In genomic region chr9:107285292-107285691, GRCh38 we compare ENCODE assay signal across 8 cellular contexts. TPM values are rescaled to one million over a fixed set of nuclear protein-coding genes. Genes with fewer than 3 reads are reported as not detected.
A peak's percentile ranks its signal among the peaks of the same experiment; 100 is the strongest.
DNase-seq lines count a peak whose midpoint lies in the region; ATAC-seq, FAIRE-seq and TF ChIP-seq lines count a peak whose summit lies in the region.

No MANE protein-coding gene starts in this region.

- H3K4me2 ChIP-seq in DND-41 (ENCODE audit: insufficient read depth, low read length) (peak overlapping the region; percentile 77), PC-3 (ENCODE audit: low read length) (peak overlapping the region; percentile 96), endothelial cell of umbilical vein (ENCODE audit: insufficient read depth, low read length) (peak overlapping the region; percentile 98)

- no peaks in the 10 kb centered on the region for H3K9me1 ChIP-seq in endothelial cell of umbilical vein (replicated peaks; ENCODE audit: control insufficient read depth, extremely low read depth, insufficient read depth, low read length)

- H3K9me3 ChIP-seq in DND-41 (ENCODE audit: insufficient read depth, low read length, severe bottlenecking) (no peaks in the 10 kb centered on the region), PC-3 (ENCODE audit: low read length) (no peaks in the 10 kb centered on the region), endothelial cell of umbilical vein (replicated peaks; ENCODE audit: control insufficient read depth, insufficient read depth, low read length) (no peaks in the 10 kb centered on the region), pancreas (no peaks in the 10 kb centered on the region)

- no peak for TF ChIP-seq POLR2A in endothelial cell of umbilical vein (IDR thresholded peaks at IDR 0.05; ENCODE audit: low read depth, low read length)

- no peaks in the 10 kb centered on the region for H3K27me3 ChIP-seq in DND-41 (ENCODE audit: insufficient read depth, low read length, poor library complexity)
- H3K27me3 ChIP-seq in PC-3 (ENCODE audit: low read length): no peaks in the 10 kb centered on the region
- H3K27me3 ChIP-seq in endothelial cell of umbilical vein (ENCODE audit: control insufficient read depth in 2 of 2, insufficient read depth in 2 of 2, low read length in 2 of 2): no peaks in the 10 kb centered on the region
- no peaks in the 10 kb centered on the region for H3K27me3 ChIP-seq in pancreas

- H3K79me2 ChIP-seq in DND-41 (ENCODE audit: insufficient read depth, low read length) (peaks cover 72% of the 10 kb centered on the region), PC-3 (ENCODE audit: low read length) (peaks cover 72% of the 10 kb centered on the region), endothelial cell of umbilical vein (ENCODE audit: control insufficient read depth, insufficient read depth, low read length) (peaks cover 71% of the 10 kb centered on the region)

- CTCF ChIA-PET in PC-3 (lab: Charles Lee): no interaction called here
- CTCF ChIA-PET in endothelial cell of umbilical vein (lab: Charles Lee): interaction anchor here (1.1 kb wide), 3 partner anchors 12 to 15 kb away, joined by 3 to 6 read pairs (median 4); no protein-coding TSS in a partner anchor

- ATAC-seq in DND-41 (ENCODE audit: insufficient read depth, low read depth) (no peak), PC-3 (no peak), pancreas (no peak), GM19035 (IDR thresholded peaks at IDR 0.05; ENCODE audit: unreplicated experiment) (no peak)

- dilution Hi-C loops in endothelial cell of umbilical vein (cut with MboI; ENCODE audit: extremely low pct_ligation_motif_present, low sequenced_read_pairs): no loop called here

- POLR2A ChIA-PET in PC-3 (lab: Charles Lee; ENCODE audit: unreplicated experiment): no interaction called here
- POLR2A ChIA-PET in endothelial cell of umbilical vein (lab: Charles Lee): no interaction called here

- FAIRE-seq in endothelial cell of umbilical vein (lab: Jason Lieb, UNC) (no peak), pancreas (lab: Jason Lieb, UNC) (no peak)

- no peak overlapping the region for H2AFZ ChIP-seq in DND-41 (ENCODE audit: low read depth, low read length)
- no peak overlapping the region for H2AFZ ChIP-seq in PC-3 (ENCODE audit: low read length)
- no peak overlapping the region for H2AFZ ChIP-seq in endothelial cell of umbilical vein (ENCODE audit: low read depth, low read length)

- WGBS in pancreas, 2 donors: 5% methylated on average over 6 of the region's 6 CpGs

- intact Hi-C loops in PC-3 (cut with micrococcal nuclease) (no loop called here), endothelial cell of umbilical vein (cut with micrococcal nuclease) (loop anchor here (2.0 to 10.0 kb wide), 3 partner anchors 322 to 1820 kb away; no protein-coding TSS in a partner anchor), pancreas (cut with DNase I) (no loop called here)

- H3K36me3 ChIP-seq in DND-41 (ENCODE audit: insufficient read depth, low read length) (no peaks in the 10 kb centered on the region; the same call in 1 of the 2 replicates), PC-3 (ENCODE audit: low read depth, low read length) (peaks cover 4% of the 10 kb centered on the region; the same call in 1 of the 2 replicates), endothelial cell of umbilical vein (ENCODE audit: control insufficient read depth in 2 of 2, extremely low read depth in 1 of 2, insufficient read depth in 2 of 2, low read length in 2 of 2) (no peaks in the 10 kb centered on the region), pancreas (no peaks in the 10 kb centered on the region)

- H3K4me3 ChIP-seq in DND-41 (ENCODE audit: low read depth in 1 of 2, low read length in 2 of 2) (peak overlapping the region; percentile 78 to 87; a peak in 3 of 4 replicates), PC-3 (ENCODE audit: low read length) (peak overlapping the region; percentile 94), endothelial cell of umbilical vein (replicated peaks in 1 of 3; ENCODE audit: insufficient read depth in 1 of 3, low read depth in 1 of 3, low read length in 3 of 3) (peak overlapping the region; percentile 54 to 93 (median 92)), pancreas (peak overlapping the region in 3 of 4 donors; percentile 97 to 100 (median 99))

- peak overlapping the region; percentile 8; the same call in 1 of the 2 replicates for H3K27ac ChIP-seq in DND-41 (ENCODE audit: low read length)
- no peak overlapping the region for H3K27ac ChIP-seq in PC-3 (ENCODE audit: low read length)
- no peak overlapping the region for H3K27ac ChIP-seq in endothelial cell of umbilical vein (ENCODE audit: insufficient read depth, low read depth, low read length)
- peak overlapping the region in 3 of 4 donors; percentile 14 to 99 (median 98) for H3K27ac ChIP-seq in pancreas

- H3K9me2 ChIP-seq in PC-3 (replicated peaks; ENCODE audit: low read length): no peaks in the 10 kb centered on the region

- H3K9ac ChIP-seq in DND-41 (ENCODE audit: low read depth, low read length) (peak overlapping the region; percentile 98), PC-3 (ENCODE audit: low read length) (peak overlapping the region; percentile 99), endothelial cell of umbilical vein (replicated peaks; ENCODE audit: extremely low read depth, insufficient read depth, low read length) (peak overlapping the region; percentile 88)

- DNase-seq in DND-41 (no peak), PC-3 (no peak), endothelial cell of umbilical vein (ENCODE audit: low read depth, low spot score) (peak; percentile 34), pancreas (no peak), DMS 273 (lab: John Stamatoyannopoulos, UW; ENCODE audit: unreplicated experiment) (no peak), RPMI8226 (no peak), NCI-H2029 treated with DMSO at 0.1 percent for 48 hours (lab: John Stamatoyannopoulos, UW) (no peak)

- no peaks in the 10 kb centered on the region for H3F3A ChIP-seq in PC-3 (ENCODE audit: low read length, unreplicated experiment)

- H4K20me1 ChIP-seq in DND-41 (ENCODE audit: insufficient read depth, low read length): peaks cover 60% of the 10 kb centered on the region
- H4K20me1 ChIP-seq in PC-3 (ENCODE audit: low read length): peaks cover 62% of the 10 kb centered on the region
- H4K20me1 ChIP-seq in endothelial cell of umbilical vein (replicated peaks; ENCODE audit: control insufficient read depth, extremely low read depth, insufficient read depth, low read length): peaks cover 21% of the 10 kb centered on the region

- TF ChIP-seq CTCF in DND-41 (IDR thresholded peaks at IDR 0.05; ENCODE audit: borderline replicate concordance, extremely low read depth, low read length, poor library complexity, severe bottlenecking) (no peak), PC-3 (conservative IDR thresholded peaks at IDR 0.05; ENCODE audit: low read depth, low read length) (no peak), endothelial cell of umbilical vein (IDR thresholded peaks at IDR 0.05; ENCODE audit: extremely low read depth in 1 of 2, insufficient read depth in 1 of 2, low read depth in 1 of 2, low read length in 2 of 2) (no peak), pancreas (IDR thresholded peaks at IDR 0.05) (no peak)

- H3K4me1 ChIP-seq in DND-41 (ENCODE audit: insufficient read depth, low read length) (peaks cover 33% of the 10 kb centered on the region), PC-3 (ENCODE audit: insufficient read depth, low read length) (peaks cover 31% of the 10 kb centered on the region), endothelial cell of umbilical vein (ENCODE audit: control insufficient read depth, extremely low read depth, insufficient read depth, low read length) (peaks cover 14% of the 10 kb centered on the region), pancreas (peaks cover 24 to 40% (median 25%) of the 10 kb centered on the region in 3 donors)

- BruUV-seq in PC-3 (replicated peaks; lab: Mats Ljungman, UMichigan): no TSS peak
- BruUV-seq in endothelial cell of umbilical vein (replicated peaks; lab: Mats Ljungman, UMichigan): no TSS peak

TF ChIP-seq in endothelial cell of umbilical vein, 7 proteins besides CTCF, POLR2A, EP300 and RAD21:
- TF ChIP-seq POLR2AphosphoS5 (IDR thresholded peaks at IDR 0.05; ENCODE audit: insufficient read depth, low read depth, low read length) (no peak), JUN (IDR thresholded peaks at IDR 0.05; ENCODE audit: borderline replicate concordance, insufficient read depth, insufficient read length, low read depth) (no peak), FOS (IDR thresholded peaks at IDR 0.05; ENCODE audit: borderline replicate concordance, insufficient read depth, low read length) (no peak), GATA2 (IDR thresholded peaks at IDR 0.05; ENCODE audit: insufficient read depth, insufficient read length, low read depth, low read length) (no peak), MAX (IDR thresholded peaks at IDR 0.05; ENCODE audit: insufficient read depth, insufficient read length) (no peak), EZH2 (IDR thresholded peaks at IDR 0.05; ENCODE audit: borderline replicate concordance, low read depth, low read length, severe bottlenecking) (no peak), MYC (IDR thresholded peaks at IDR 0.05; ENCODE audit: low read depth, low read length) (no peak)

RNA-seq across cellular contexts. Expression of gene RAD23B, which starts 2.2 kb away (rescaled TPM):
- total RNA-seq in PC-3 (2014; rRNA removed) (67.9 and 74.6 TPM in 2 replicates), endothelial cell of umbilical vein (100 and 102 TPM in 2 replicates), pancreas (10 to 100 TPM; 50.3 to 81.2 (median 66.9) TPM)
- polyA plus RNA-seq in endothelial cell of umbilical vein (49.6 and 63.8 TPM in 2 replicates), pancreas (10 to 100 TPM; 19.5 to 28.9 TPM)
- polyA plus RNA-seq in endothelial cell of umbilical vein (2011; cell fraction: cytosol; rRNA removed): 87.9 and 113 TPM in 2 replicates
- 39.4 and 43.7 TPM in 2 replicates for polyA plus RNA-seq in endothelial cell of umbilical vein (2011; cell fraction: nucleus; rRNA removed)
- 64.4 and 92.0 TPM in 2 replicates for polyA plus RNA-seq in endothelial cell of umbilical vein (2012)
- polyA minus RNA-seq in endothelial cell of umbilical vein: 73.9 and 101 TPM in 2 replicates
- 132 TPM for polyA minus RNA-seq in endothelial cell of umbilical vein (2011; cell fraction: cytosol; rRNA and poly(A)+ RNA removed)
- polyA minus RNA-seq in endothelial cell of umbilical vein (2011; cell fraction: nucleus; rRNA and poly(A)+ RNA removed): 36.1 and 40.6 TPM in 2 replicates

Comparison
In these comparisons a context has a peak if more than half of its experiments do, and no peak if none do; other contexts are left out.
1. H3K27ac ChIP-seq: peak in DND-41 (single experiment) and pancreas (3 of 4); none in PC-3 (single experiment) and endothelial cell of umbilical vein (single experiment).
2. Peak in every context shown above with its lines, with median percentiles within 50 percentile points of each other: H3K4me2 ChIP-seq, H3K4me3 ChIP-seq and H3K9ac ChIP-seq.